ENCODE assay signal across 8 cellular contexts in the genomic region with DNA sequence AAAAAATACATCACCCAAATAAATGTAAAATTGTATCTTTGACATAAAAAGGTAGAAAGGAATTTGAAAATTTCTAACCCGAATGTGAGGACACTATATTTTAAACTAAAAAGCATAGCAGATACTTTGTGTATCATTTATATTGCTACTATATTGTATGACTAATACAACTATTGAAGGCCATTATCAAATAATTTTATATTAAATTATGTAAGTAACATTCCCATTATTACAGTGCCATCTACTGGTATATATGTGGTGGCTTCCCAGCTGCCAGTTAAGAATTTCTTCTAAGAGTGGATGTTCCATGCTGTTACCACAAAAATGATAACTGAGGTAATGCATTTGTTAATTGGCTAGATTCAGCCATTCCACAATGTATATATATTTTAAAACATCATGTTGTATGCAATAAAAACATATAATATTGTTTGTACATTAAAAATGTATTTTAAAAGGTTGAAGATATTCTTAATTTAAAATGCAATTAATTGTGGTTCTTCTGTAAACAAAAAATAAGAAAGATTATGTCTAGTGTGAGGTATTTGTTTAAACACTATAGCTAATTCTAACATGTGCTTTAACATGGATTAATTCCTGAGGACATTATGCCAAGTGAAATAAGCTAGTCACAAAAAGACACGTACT.
A peak's percentile ranks its signal among the peaks of the same experiment; 100 is the strongest.
DNase-seq lines count a peak whose midpoint lies in the region; ATAC-seq and TF ChIP-seq lines count a peak whose summit lies in the region.

No MANE protein-coding gene starts in this region.

- no peak for TF ChIP-seq POLR2A in GM18505 (IDR thresholded peaks at IDR 0.05; ENCODE audit: borderline replicate concordance, extremely low read depth, insufficient read depth, insufficient read length)

- no peak for ATAC-seq in GM18517 (IDR thresholded peaks at IDR 0.05; ENCODE audit: unreplicated experiment)
- no peak for ATAC-seq in GM18505 (IDR thresholded peaks at IDR 0.05; ENCODE audit: unreplicated experiment)
- no peak for ATAC-seq in GM19395 (IDR thresholded peaks at IDR 0.05; ENCODE audit: unreplicated experiment)

- DNase-seq in DMS114 treated with DMSO at 0.1 percent for 48 hours (lab: John Stamatoyannopoulos, UW; ENCODE audit: unreplicated experiment): peak; percentile 33
- DNase-seq in M059J (ENCODE audit: low read depth): peak; percentile 41
- peak; percentile 53 for DNase-seq in astrocyte of the hippocampus (ENCODE audit: low read depth, low spot score)
- DNase-seq in left kidney (ENCODE audit: low read depth, low spot score): peak; percentile 39
- DNase-seq in GM19238 (ENCODE audit: insufficient read length, low spot score): no peak
